In the genomic region with DNA sequence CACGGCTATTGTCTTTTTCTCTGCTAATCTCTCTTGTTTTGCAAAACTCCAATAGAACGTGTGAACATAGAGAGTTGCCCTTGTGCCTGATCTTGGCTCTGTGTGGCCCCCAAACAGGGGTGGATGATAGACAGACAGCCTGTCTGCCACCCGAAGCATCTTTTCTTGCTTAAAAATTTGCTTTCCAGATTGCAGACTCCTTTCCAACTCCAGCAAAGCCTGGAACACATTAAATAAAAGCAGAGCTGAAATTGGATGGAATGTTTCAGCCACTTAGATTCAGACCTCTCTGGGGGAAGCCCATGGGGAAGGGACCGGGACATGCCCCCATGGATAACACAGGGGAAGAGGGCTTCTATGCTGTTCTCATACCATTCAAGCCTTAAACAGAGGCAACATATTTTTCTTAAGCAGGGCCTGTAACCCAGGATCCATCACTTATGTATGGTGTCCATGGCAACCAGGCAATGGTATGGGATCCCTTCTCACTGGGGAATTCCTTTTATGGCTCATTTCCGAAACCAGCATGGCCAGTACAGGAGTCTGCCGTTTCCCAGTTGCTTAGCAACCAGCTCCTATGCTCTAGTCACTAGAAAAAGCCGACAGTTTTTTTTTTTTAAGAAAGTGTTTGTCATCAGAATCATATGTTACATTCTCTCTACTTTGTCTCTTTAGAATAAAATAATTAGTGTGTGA, we compare ENCODE assay signal across 10 cellular contexts.
DNase-seq lines count a peak whose midpoint lies in the region; ATAC-seq, FAIRE-seq and TF ChIP-seq lines count a peak whose summit lies in the region.
"Had no signal": no experiment of that assay in that cellular context is flagged by ENCODE, and none has a peak within 500 bp of the region (broad histone marks: within the 10 kb centered on the region; RNA-seq: fewer than 3 reads in every experiment).

No MANE protein-coding gene starts in this region.

- H3K9me3 ChIP-seq in HepG2 (ENCODE audit: low read length) = no peaks in the 10 kb centered on the region

- H3K9ac ChIP-seq in HepG2 (ENCODE audit: insufficient read depth, low read depth, low read length) = no peak overlapping the region

- no peaks in the 10 kb centered on the region for H3K9me3 Mint-ChIP-seq in brain

- TF ChIP-seq CTCF in brain (conservative IDR thresholded peaks at IDR 0.05) (no peak), HepG2 (CRISPR knock-in tag; IDR thresholded peaks at IDR 0.05) (no peak)

- H3K4me1 Mint-ChIP-seq in brain = peaks cover 65% of the 10 kb centered on the region

- peak overlapping the region; percentile 83 to 99 (median 93) for H3K27ac Mint-ChIP-seq in brain

- no peaks in the 10 kb centered on the region for H3K79me2 ChIP-seq in HepG2 (ENCODE audit: insufficient read depth, low read length)

- no peaks in the 10 kb centered on the region for H3K36me3 Mint-ChIP-seq in brain

- in situ Hi-C loops in HepG2 (cut with HindIII; ENCODE audit: extremely low pct_ligation_motif_present, low pct_unique_long_range_greater_than_20kb) = no loop called here

- CTCF ChIA-PET in HepG2 (lab: Yijun Ruan, JAX; ENCODE audit: low intra/inter-chr PET ratio, low total read pairs) = no interaction called here

- H3K27me3 Mint-ChIP-seq in brain = no peaks in the 10 kb centered on the region

- 4% methylated on average over 7 of the region's 7 CpGs for WGBS in HepG2 (ENCODE audit: low lambda C conversion rate)

- H3K4me3 Mint-ChIP-seq in brain = peak overlapping the region; percentile 51 to 83 (median 74)

- POLR2A ChIA-PET in HepG2 (lab: Yijun Ruan, JAX) = no interaction called here

- TF ChIP-seq RAD21 in HepG2 (CRISPR knock-in tag; IDR thresholded peaks at IDR 0.05) = no peak

- BruUV-seq in HepG2 (replicated peaks; lab: Mats Ljungman, UMichigan) = no TSS peak

- DNase-seq in DMS153 (lab: John Stamatoyannopoulos, UW) (peak; percentile 69), NCI-H187 (lab: John Stamatoyannopoulos, UW) (peak; percentile 82 to 88), HepG2 (ENCODE audit: low spot score) (no peak), activated gamma-delta T cell treated with Interleukin-2 at 50 U/mL for 16 hours (no peak)
- DNase-seq in activated CD8-positive, alpha-beta memory T cell treated with anti-CD3 and anti-CD28 coated beads, Interleukin-2, amount 50 U/mL, for 4 hours = no peak
- DNase-seq: activated naive CD4-positive, alpha-beta T cell treated with anti-CD3 and anti-CD28 coated beads, Interleukin-2, amount 50 U/mL, for 16 hours; Right ventricle myocardium superior had no signal

- TF ChIP-seq EP300 in HepG2 (IDR thresholded peaks at IDR 0.05; ENCODE audit: low read depth in 2 of 2, low read length in 2 of 2) (no peak), HepG2 (CRISPR knock-in tag; IDR thresholded peaks at IDR 0.05; ENCODE audit: borderline replicate concordance) (no peak)

- no peaks in the 10 kb centered on the region for H4K20me1 ChIP-seq in HepG2 (ENCODE audit: insufficient read depth, low read length)

- H3K4me2 ChIP-seq in HepG2 (ENCODE audit: low read depth, low read length) = no peak overlapping the region

- H3K27me3 ChIP-seq in HepG2 (ENCODE audit: control insufficient read depth in 1 of 2, insufficient read depth in 2 of 2, low read length in 2 of 2) = peaks cover 0 to 37% of the 10 kb centered on the region in 2 experiments; a peak in 4 of 5 replicates

- no peak for TF ChIP-seq POLR2A in HepG2 (IDR thresholded peaks at IDR 0.05; ENCODE audit: insufficient read depth in 1 of 2, low read depth in 2 of 2, low read length in 2 of 2)

- H3K4me1 ChIP-seq in HepG2 (ENCODE audit: insufficient read depth, low read length) = no peaks in the 10 kb centered on the region

- no peak overlapping the region for H3K27ac ChIP-seq in HepG2 (ENCODE audit: extremely low read length, insufficient read depth, low read length)

- intact Hi-C loops in HepG2 (cut with micrococcal nuclease; ENCODE audit: unreplicated experiment) = no loop called here

- FAIRE-seq in HepG2 (lab: Jason Lieb, UNC) = no peak

- no peaks in the 10 kb centered on the region for H3K36me3 ChIP-seq in HepG2 (replicated peaks in 1 of 2; ENCODE audit: control insufficient read depth in 1 of 2, insufficient read depth in 2 of 2, low read length in 2 of 2)

- no peak overlapping the region for H3K4me3 ChIP-seq in HepG2 (replicated peaks in 1 of 3; ENCODE audit: insufficient read depth in 1 of 3, low read depth in 2 of 3, low read length in 3 of 3)

- no peak overlapping the region for H2AFZ ChIP-seq in HepG2 (ENCODE audit: low read length)

- no peak for ATAC-seq in HepG2
- no peak for ATAC-seq in HG03095 (IDR thresholded peaks at IDR 0.05; ENCODE audit: unreplicated experiment)
- no peak for ATAC-seq in esophagus mucosa

TF ChIP-seq in HepG2, 621 proteins besides CTCF, POLR2A, EP300 and RAD21:
- TF ChIP-seq, protein P1, sequence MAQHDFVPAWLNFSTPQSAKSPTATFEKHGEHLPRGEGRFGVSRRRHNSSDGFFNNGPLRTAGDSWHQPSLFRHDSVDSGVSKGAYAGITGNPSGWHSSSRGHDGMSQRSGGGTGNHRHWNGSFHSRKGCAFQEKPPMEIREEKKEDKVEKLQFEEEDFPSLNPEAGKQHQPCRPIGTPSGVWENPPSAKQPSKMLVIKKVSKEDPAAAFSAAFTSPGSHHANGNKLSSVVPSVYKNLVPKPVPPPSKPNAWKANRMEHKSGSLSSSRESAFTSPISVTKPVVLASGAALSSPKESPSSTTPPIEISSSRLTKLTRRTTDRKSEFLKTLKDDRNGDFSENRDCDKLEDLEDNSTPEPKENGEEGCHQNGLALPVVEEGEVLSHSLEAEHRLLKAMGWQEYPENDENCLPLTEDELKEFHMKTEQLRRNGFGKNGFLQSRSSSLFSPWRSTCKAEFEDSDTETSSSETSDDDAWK (CRISPR knock-in tag; IDR thresholded peaks at IDR 0.05) = no peak
- peak; percentile 25; the same call in 1 of the 2 replicates for TF ChIP-seq RFX1 (IDR thresholded peaks at IDR 0.05)

Comparison
In these comparisons a context has a peak if more than half of its experiments do, and no peak if none do; other contexts are left out.
1. DNase-seq: peak in DMS153 (single experiment) and NCI-H187 (2 of 2); none in HepG2 (single experiment), activated CD8-positive, alpha-beta memory T cell treated with anti-CD3 and anti-CD28 coated beads, Interleukin-2, amount 50 U/mL, for 4 hours (single experiment) and activated gamma-delta T cell treated with Interleukin-2 at 50 U/mL for 16 hours (single experiment).